In the genomic region with DNA sequence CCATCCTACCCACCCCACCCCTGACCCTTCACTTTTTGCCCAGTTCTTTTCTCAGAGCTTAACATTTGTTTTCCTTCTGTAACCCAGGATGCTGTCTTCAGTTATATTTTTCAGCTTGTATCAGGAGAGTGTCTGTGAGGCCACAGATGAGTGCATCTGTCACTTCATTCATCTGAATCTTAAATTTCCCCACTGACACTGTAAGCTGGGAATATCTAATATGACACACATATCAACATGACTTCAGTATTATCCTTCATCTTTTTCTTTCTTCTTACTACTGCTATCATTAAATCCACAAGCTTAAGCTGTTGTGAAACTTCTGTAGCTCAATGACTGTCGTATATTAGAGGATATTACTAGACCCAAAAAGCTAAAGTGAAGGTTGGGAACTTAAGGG, we compare ENCODE assay signal across 20 cellular contexts. TPM values are rescaled to one million over a fixed set of nuclear protein-coding genes. Genes with fewer than 3 reads are reported as not detected.
DNase-seq lines count a peak whose midpoint lies in the region; ATAC-seq and TF ChIP-seq lines count a peak whose summit lies in the region.
"Had no signal": no experiment of that assay in that cellular context is flagged by ENCODE, and none has a peak within 500 bp of the region (broad histone marks: within the 10 kb centered on the region; RNA-seq: fewer than 3 reads in every experiment).

No MANE protein-coding gene starts in this region.

- DNase-seq in IMR-90 (no peak), memory B cell (ENCODE audit: low spot score in 2 of 2) (no peak), retina (peak; percentile 53), DMS 273 treated with DMSO at 0.1 percent for 48 hours (lab: John Stamatoyannopoulos, UW) (no peak), mesothelial cell of epicardium (ENCODE audit: low spot score in 2 of 2, unreplicated experiment in 2 of 2) (no peak)
- DNase-seq: DND-41, GDM1, GM23248, Kasumi-1, MM.1S, NCI-H1092 treated with DMSO at 0.1 percent for 48 hours, NCI-H146, NCI-H2081, NCI-H774, OCI-M1, SHP77 treated with DMSO at 0.1 percent for 48 hours, SK-N-SH had no signal

- dilution Hi-C loops in IMR-90 (cut with HindIII; ENCODE audit: low sequenced_read_pairs, unreplicated experiment) = no loop called here

- peak overlapping the region; percentile 80 for H3K4me2 ChIP-seq in BLaER1
- H3K4me2 ChIP-seq in IMR-90 (ENCODE audit: low read depth, low read length) = no peak overlapping the region
- H3K4me2 ChIP-seq: SK-N-SH had no signal

- no peak for TF ChIP-seq RAD21 in IMR-90 (IDR thresholded peaks at IDR 0.05; ENCODE audit: low read length)

- H3K27ac Mint-ChIP-seq in memory B cell (peak overlapping the region; percentile 4), mesothelial cell of epicardium (no peak overlapping the region)

- no peak overlapping the region for H2BK15ac ChIP-seq in IMR-90 (ENCODE audit: low read depth, low read length)

- H2AK9ac ChIP-seq in IMR-90 (replicated peaks; ENCODE audit: low read depth, low read length, poor library complexity) = no peak overlapping the region

- no peaks in the 10 kb centered on the region for H3K9me1 ChIP-seq in IMR-90 (ENCODE audit: insufficient read depth, low read length)

- H3K4me3 ChIP-seq in BLaER1 (no peak overlapping the region), IMR-90 (ENCODE audit: insufficient read depth, low read depth, low read length) (no peak overlapping the region)
- H3K4me3 ChIP-seq: GM23248, HAP-1 had no signal

- no peak for TF ChIP-seq CTCF in IMR-90 (conservative IDR thresholded peaks at IDR 0.05; ENCODE audit: low read depth, low read length)
- no peak for TF ChIP-seq CTCF in mesothelial cell of epicardium (IDR thresholded peaks at IDR 0.05; ENCODE audit: unreplicated experiment)

- no peak overlapping the region for H2AK5ac ChIP-seq in IMR-90 (ENCODE audit: low read depth, low read length)

- CTCF ChIA-PET in IMR-90 (lab: Yijun Ruan, JAX) = interaction anchor here (0.6 kb wide), 1 partner anchor 231 kb away, joined by 3 read pairs; no protein-coding TSS in a partner anchor

- in situ Hi-C loops in IMR-90 (cut with MboI; ENCODE audit: low sequenced_read_pairs) = no loop called here

- no peak overlapping the region for H2BK120ac ChIP-seq in IMR-90 (ENCODE audit: low read depth, low read length)

- H3K36me3 ChIP-seq in BLaER1 = peaks cover 25% of the 10 kb centered on the region
- no peaks in the 10 kb centered on the region for H3K36me3 ChIP-seq in IMR-90 (ENCODE audit: control insufficient read depth, insufficient read depth, low read length)
- H3K36me3 ChIP-seq: HAP-1 had no signal

- no peak overlapping the region for H4K5ac ChIP-seq in IMR-90 (ENCODE audit: low read depth, low read length)

- H4K91ac ChIP-seq in IMR-90 (ENCODE audit: insufficient read depth, low read depth, low read length) = no peak overlapping the region

- H3K9me3 Mint-ChIP-seq in memory B cell (no peaks in the 10 kb centered on the region), mesothelial cell of epicardium (no peaks in the 10 kb centered on the region)

- no peak overlapping the region for H3K56ac ChIP-seq in IMR-90 (ENCODE audit: extremely low read depth, insufficient read depth, low read length)

- H2BK5ac ChIP-seq in IMR-90 (ENCODE audit: low read depth, low read length, poor library complexity, severe bottlenecking) = no peak overlapping the region

- ATAC-seq in IMR-90 (ENCODE audit: low read depth) = no peak
- ATAC-seq in memory B cell (ENCODE audit: low read depth) = no peak
- no peak for ATAC-seq in HG03045 (IDR thresholded peaks at IDR 0.05; ENCODE audit: unreplicated experiment)

- intact Hi-C loops in IMR-90 (cut with micrococcal nuclease) = no loop called here

- no peak overlapping the region for H4K8ac ChIP-seq in IMR-90 (ENCODE audit: low read depth in 2 of 2, low read length in 2 of 2)

- H3K9ac ChIP-seq in BLaER1 (peak overlapping the region; percentile 17; the same call in 1 of the 2 replicates), IMR-90 (ENCODE audit: low read depth, low read length) (no peak overlapping the region)
- H3K9ac ChIP-seq: GM23248, SK-N-SH had no signal

- no peak overlapping the region for H2AFZ ChIP-seq in IMR-90 (replicated peaks; ENCODE audit: low read length, poor library complexity)
- H2AFZ ChIP-seq: GM23248 had no signal

- no peak overlapping the region for H2BK20ac ChIP-seq in IMR-90 (ENCODE audit: low read depth, low read length)

- peaks cover 27 to 30% of the 10 kb centered on the region in 2 experiments; a peak in 3 of 4 replicates for H3K79me1 ChIP-seq in IMR-90 (ENCODE audit: low read depth in 1 of 2, low read length in 2 of 2)

- TF ChIP-seq POLR2A in IMR-90 (IDR thresholded peaks at IDR 0.05; ENCODE audit: low read depth, low read length) = no peak

- 0 out of 2 replicates have a peak overlapping the region, but pooled peaks have one; percentile 14 for H3K27ac ChIP-seq in BLaER1
- no peak overlapping the region for H3K27ac ChIP-seq in IMR-90 (ENCODE audit: insufficient read depth, low read length)
- H3K27ac ChIP-seq: GM23248 had no signal

- H3K4me1 Mint-ChIP-seq in memory B cell = peaks cover 32% of the 10 kb centered on the region
- peaks cover 17% of the 10 kb centered on the region for H3K4me1 Mint-ChIP-seq in mesothelial cell of epicardium

- H3K4ac ChIP-seq in IMR-90 (ENCODE audit: low read depth, low read length) = no peak overlapping the region

- H3K23ac ChIP-seq in IMR-90 (ENCODE audit: low read depth, low read length) = peak overlapping the region; percentile 50; the same call in 1 of the 2 replicates

- peaks cover 6% of the 10 kb centered on the region for H3K9me3 ChIP-seq in BLaER1
- H3K9me3 ChIP-seq in IMR-90 (ENCODE audit: control insufficient read depth, insufficient read depth, low read length) = no peaks in the 10 kb centered on the region
- H3K9me3 ChIP-seq: HAP-1, SK-N-SH had no signal

- no CpG with 5 or more reads among the region's 1 CpG for WGBS in IMR-90 (ENCODE audit: extremely low coverage in 2 of 2, insufficient read length in 1 of 2), 2 experiments

- H3K4me1 ChIP-seq in BLaER1 (peaks cover 75% of the 10 kb centered on the region), IMR-90 (ENCODE audit: control insufficient read depth, insufficient read depth, low read length) (peaks cover 3% of the 10 kb centered on the region)

- BruUV-seq in IMR-90 (replicated peaks; lab: Mats Ljungman, UMichigan) = no TSS peak

- H3K36me3 Mint-ChIP-seq in memory B cell (no peaks in the 10 kb centered on the region), mesothelial cell of epicardium (no peaks in the 10 kb centered on the region)

- H3K27me3 ChIP-seq in BLaER1 = no peaks in the 10 kb centered on the region
- H3K27me3 ChIP-seq in IMR-90 (ENCODE audit: control insufficient read depth, insufficient read depth, low read length) = no peaks in the 10 kb centered on the region

- H3K18ac ChIP-seq in IMR-90 (ENCODE audit: low read depth, low read length) = no peak overlapping the region

- no peak overlapping the region for H3K4me3 Mint-ChIP-seq in memory B cell
- H3K4me3 Mint-ChIP-seq in mesothelial cell of epicardium = no peak overlapping the region

- no peak overlapping the region for H3K14ac ChIP-seq in IMR-90 (replicated peaks; ENCODE audit: low read depth, low read length)

- H3K27me3 Mint-ChIP-seq in memory B cell = no peaks in the 10 kb centered on the region
- peaks cover 30% of the 10 kb centered on the region for H3K27me3 Mint-ChIP-seq in mesothelial cell of epicardium (ENCODE audit: low read depth)

- POLR2A ChIA-PET in IMR-90 (lab: Charles Lee; ENCODE audit: unreplicated experiment) = interaction anchor here (0.6 kb wide), 1 partner anchor 102 kb away, joined by 10 read pairs; no protein-coding TSS in a partner anchor

- peaks cover 59% of the 10 kb centered on the region for H4K20me1 ChIP-seq in BLaER1
- H4K20me1 ChIP-seq in IMR-90 (ENCODE audit: insufficient read depth, low read length) = no peaks in the 10 kb centered on the region

TF ChIP-seq in IMR-90, 13 proteins besides CTCF, POLR2A, EP300 and RAD21:
- TF ChIP-seq MAFK (IDR thresholded peaks at IDR 0.05; ENCODE audit: low read depth, low read length) (no peak), FOS (IDR thresholded peaks at IDR 0.05; ENCODE audit: low read depth, low read length) (no peak), CEBPB (IDR thresholded peaks at IDR 0.05; ENCODE audit: low read depth, low read length) (no peak), MAZ (IDR thresholded peaks at IDR 0.05; ENCODE audit: borderline replicate concordance, low read depth, low read length) (no peak), NFE2L2 (IDR thresholded peaks at IDR 0.05; ENCODE audit: low read depth, low read length) (no peak), MXI1 (IDR thresholded peaks at IDR 0.05; ENCODE audit: borderline replicate concordance, low read depth, low read length) (no peak), BHLHE40 (IDR thresholded peaks at IDR 0.05; ENCODE audit: low read depth, low read length) (no peak), CHD1 (IDR thresholded peaks at IDR 0.05; ENCODE audit: low read depth, low read length) (no peak), RCOR1 (IDR thresholded peaks at IDR 0.05; ENCODE audit: insufficient replicate concordance, low read length) (no peak)
- TF ChIP-seq, protein P1, sequence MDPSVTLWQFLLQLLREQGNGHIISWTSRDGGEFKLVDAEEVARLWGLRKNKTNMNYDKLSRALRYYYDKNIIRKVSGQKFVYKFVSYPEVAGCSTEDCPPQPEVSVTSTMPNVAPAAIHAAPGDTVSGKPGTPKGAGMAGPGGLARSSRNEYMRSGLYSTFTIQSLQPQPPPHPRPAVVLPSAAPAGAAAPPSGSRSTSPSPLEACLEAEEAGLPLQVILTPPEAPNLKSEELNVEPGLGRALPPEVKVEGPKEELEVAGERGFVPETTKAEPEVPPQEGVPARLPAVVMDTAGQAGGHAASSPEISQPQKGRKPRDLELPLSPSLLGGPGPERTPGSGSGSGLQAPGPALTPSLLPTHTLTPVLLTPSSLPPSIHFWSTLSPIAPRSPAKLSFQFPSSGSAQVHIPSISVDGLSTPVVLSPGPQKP (IDR thresholded peaks at IDR 0.05; ENCODE audit: borderline replicate concordance, low read depth, low read length) = no peak
TF ChIP-seq in IMR-90: peak in this region for 0.

RNA-seq across cellular contexts. Expression of gene MARCHF3, which starts 4.9 kb away (rescaled TPM):
- total RNA-seq in IMR-90 (2012; rRNA removed) (17.8 and 18.8 TPM in 2 replicates), mesothelial cell of epicardium (8.0 to 9.4 TPM (median 8.5 TPM) in 3 replicates)
- 9.5 and 11.2 TPM in 2 replicates for polyA plus RNA-seq in IMR-90 (2012; rRNA removed)
- polyA plus RNA-seq in IMR-90 (2012; cell fraction: cytosol; rRNA removed) = 4.8 and 7.7 TPM in 2 replicates
- 5.2 and 10.5 TPM in 2 replicates for polyA plus RNA-seq in IMR-90 (2012; cell fraction: nucleus; rRNA removed; ENCODE audit: low replicate concordance)

RNA-seq across cellular contexts. Expression of gene C5orf63, which starts 47.8 kb away (rescaled TPM):
- total RNA-seq in IMR-90 (2012; rRNA removed) (0.72 and 0.83 TPM in 2 replicates), mesothelial cell of epicardium (2.0 to 2.3 TPM (median 2.2 TPM) in 3 replicates)
- polyA plus RNA-seq in IMR-90 (2012; rRNA removed) = 0.86 and 1.1 TPM in 2 replicates
- 0.26 and 0.51 TPM in 2 replicates for polyA plus RNA-seq in IMR-90 (2012; cell fraction: cytosol; rRNA removed)
- 0.34 and 1.8 TPM in 2 replicates for polyA plus RNA-seq in IMR-90 (2012; cell fraction: nucleus; rRNA removed; ENCODE audit: low replicate concordance)
